ENCODE assay signal across 29 cellular contexts in the genomic region with DNA sequence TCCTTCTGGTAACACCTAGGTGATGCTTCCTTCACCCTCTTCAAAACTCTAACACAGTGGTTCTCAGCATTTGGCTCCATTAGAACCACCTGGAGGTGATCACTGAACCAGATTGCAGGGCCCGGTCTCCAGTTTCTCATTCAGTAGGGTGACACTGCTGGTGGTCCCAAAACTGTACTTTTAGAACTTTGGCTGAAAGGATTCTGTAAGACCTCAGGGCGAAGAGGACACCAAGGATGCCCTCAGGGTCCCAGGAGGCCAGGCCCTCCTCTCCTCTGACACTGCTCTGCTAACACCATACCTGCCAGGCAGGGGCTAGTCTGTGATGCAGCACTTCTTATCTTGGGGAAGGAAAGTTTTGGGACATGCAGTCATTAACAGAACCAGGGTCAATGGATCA. TPM values are rescaled to one million over a fixed set of nuclear protein-coding genes. Genes with fewer than 3 reads are reported as not detected.
"Had no signal": no experiment of that assay in that cellular context is flagged by ENCODE, and none has a peak within 500 bp of the region (broad histone marks: within the 10 kb centered on the region; RNA-seq: fewer than 3 reads in every experiment).

No MANE protein-coding gene starts in this region.

- H3K36me3 ChIP-seq: stomach, suprapubic skin, thoracic aorta, thyroid gland, tibial artery, tibial nerve, transverse colon, upper lobe of left lung, upper lobe of right lung, uterus, vagina had no signal

- H3K27ac ChIP-seq: suprapubic skin, testis, thoracic aorta, thyroid gland, tibial artery, tibial nerve, upper lobe of left lung, upper lobe of right lung, uterus, vagina had no signal

- H3K9me3 Mint-ChIP-seq: stimulated activated effector memory CD8-positive, alpha-beta T cell treated with anti-CD3 and anti-CD28 coated beads, Interleukin-12 subunit alpha, Interleukin-12 subunit beta, amount 100 ng/mL, for 72 hours; stimulated activated memory B cell treated with anti-CD40 and anti-IgM and Interleukin-4, amounts not matched to agents 10 μg/mL and 1 μg/mL and 100 μg/mL, for 72 hours; stimulated activated naive B cell treated with anti-CD40 and anti-IgM and Interleukin-4, amounts not matched to agents 10 μg/mL and 1 μg/mL and 100 μg/mL, for 72 hours; stimulated activated naive CD8-positive, alpha-beta T cell treated with anti-CD3 and anti-CD28 coated beads, Interleukin-15, amount 100 ng/mL, for 72 hours; stimulated activated naive CD8-positive, alpha-beta T cell treated with anti-CD3 and anti-CD28 coated beads, Interleukin-15, Interleukin-2, amounts not matched to agents 100 ng/mL and 50 ng/mL, for 24 hours; type B pancreatic cell had no signal

- H3K4me1 Mint-ChIP-seq: stimulated activated memory B cell treated with anti-CD40 and anti-IgM and Interleukin-4, amounts not matched to agents 10 μg/mL and 1 μg/mL and 100 μg/mL, for 72 hours; stimulated activated naive B cell treated with anti-CD40 and anti-IgM and Interleukin-4, amounts not matched to agents 10 μg/mL and 1 μg/mL and 100 μg/mL, for 72 hours; stimulated activated naive CD8-positive, alpha-beta T cell treated with anti-CD3 and anti-CD28 coated beads, Interleukin-15, amount 100 ng/mL, for 72 hours had no signal

- H3K36me3 Mint-ChIP-seq: stimulated activated effector memory CD8-positive, alpha-beta T cell treated with anti-CD3 and anti-CD28 coated beads, Interleukin-12 subunit alpha, Interleukin-12 subunit beta, amount 100 ng/mL, for 72 hours; stimulated activated memory B cell treated with anti-CD40 and anti-IgM and Interleukin-4, amounts not matched to agents 10 μg/mL and 1 μg/mL and 100 μg/mL, for 72 hours; stimulated activated naive B cell treated with anti-CD40 and anti-IgM and Interleukin-4, amounts not matched to agents 10 μg/mL and 1 μg/mL and 100 μg/mL, for 72 hours; type B pancreatic cell had no signal

- H3K4me1 ChIP-seq: testis, thyroid gland, tibial artery, tibial nerve, transverse colon, upper lobe of left lung, upper lobe of right lung, uterus, vagina had no signal

- ATAC-seq: stimulated activated effector memory CD8-positive, alpha-beta T cell treated with anti-CD3 and anti-CD28 coated beads, Interleukin-12 subunit alpha, Interleukin-12 subunit beta, amount 100 ng/mL, for 72 hours; stimulated activated memory B cell treated with anti-CD40 and anti-IgM and Interleukin-4, amounts not matched to agents 10 μg/mL and 1 μg/mL and 100 μg/mL, for 72 hours; stimulated activated naive B cell treated with anti-CD40 and anti-IgM and Interleukin-4, amounts not matched to agents 10 μg/mL and 1 μg/mL and 100 μg/mL, for 72 hours; stimulated activated naive CD8-positive, alpha-beta T cell treated with anti-CD3 and anti-CD28 coated beads, Interleukin-15, amount 100 ng/mL, for 72 hours; stimulated activated naive CD8-positive, alpha-beta T cell treated with anti-CD3 and anti-CD28 coated beads, Interleukin-15, Interleukin-2, amounts not matched to agents 100 U/mL and 50 U/mL, for 24 hours; upper lobe of right lung had no signal

- H3K27me3 ChIP-seq: stomach, suprapubic skin, testis, thyroid gland, tibial artery, tibial nerve, transverse colon, upper lobe of left lung, upper lobe of right lung, uterus, vagina had no signal

- H3K4me3 Mint-ChIP-seq: stimulated activated effector memory CD8-positive, alpha-beta T cell treated with anti-CD3 and anti-CD28 coated beads, Interleukin-12 subunit alpha, Interleukin-12 subunit beta, amount 100 ng/mL, for 72 hours; stimulated activated memory B cell treated with anti-CD40 and anti-IgM and Interleukin-4, amounts not matched to agents 10 μg/mL and 1 μg/mL and 100 μg/mL, for 72 hours; stimulated activated naive B cell treated with anti-CD40 and anti-IgM and Interleukin-4, amounts not matched to agents 10 μg/mL and 1 μg/mL and 100 μg/mL, for 72 hours; stimulated activated naive CD8-positive, alpha-beta T cell treated with anti-CD3 and anti-CD28 coated beads, Interleukin-15, amount 100 ng/mL, for 72 hours; stimulated activated naive CD8-positive, alpha-beta T cell treated with anti-CD3 and anti-CD28 coated beads, Interleukin-15, Interleukin-2, amounts not matched to agents 100 ng/mL and 50 ng/mL, for 24 hours; type B pancreatic cell had no signal

- H3K27me3 Mint-ChIP-seq: stimulated activated memory B cell treated with anti-CD40 and anti-IgM and Interleukin-4, amounts not matched to agents 10 μg/mL and 1 μg/mL and 100 μg/mL, for 72 hours; stimulated activated naive CD8-positive, alpha-beta T cell treated with anti-CD3 and anti-CD28 coated beads, Interleukin-15, amount 100 ng/mL, for 72 hours; type B pancreatic cell had no signal

- H3K4me3 ChIP-seq: stomach, suprapubic skin, testis, thoracic aorta, thyroid gland, tibial artery, tibial nerve, transverse colon, upper lobe of left lung, upper lobe of right lung, uterus, vagina had no signal

- H3K9me3 ChIP-seq: stomach, suprapubic skin, testis, thoracic aorta, thyroid gland, tibial artery, tibial nerve, transverse colon, upper lobe of left lung, upper lobe of right lung, uterus, vagina had no signal

- DNase-seq: stimulated activated CD4-positive, alpha-beta T cell treated with anti-CD3 and anti-CD28 coated beads, Interleukin-2, amount 100 ng/mL, for 48 hours; stimulated activated CD4-positive, alpha-beta T cell treated with anti-CD3 and anti-CD28 coated beads, Interleukin-4, amount 100 ng/mL, for 1 hour; stimulated activated CD4-positive, alpha-beta T cell treated with anti-CD3 and anti-CD28 coated beads, Interleukin-4, amount 100 ng/mL, for 24 hours; stimulated activated CD4-positive, alpha-beta T cell treated with anti-CD3 and anti-CD28 coated beads, Interleukin-4, amount 100 ng/mL, for 4 hours; stimulated activated CD8-positive, alpha-beta memory T cell treated with anti-CD3 and anti-CD28 coated beads, Interleukin-4, amount 100 ng/mL, for 48 hours; stimulated activated naive B cell treated with anti-CD40 and anti-IgM and Interleukin-4, amounts not matched to agents 10 μg/mL and 1 μg/mL and 100 μg/mL, for 72 hours; stimulated activated naive CD4-positive, alpha-beta T cell; stimulated activated naive CD4-positive, alpha-beta T cell treated with Interleukin-2 at 50 U/mL for 16 hours; stimulated activated naive CD8-positive, alpha-beta T cell treated with anti-CD3 and anti-CD28 coated beads, Interleukin-15, amount 100 ng/mL, for 72 hours; stimulated activated naive CD8-positive, alpha-beta T cell treated with anti-CD3 and anti-CD28 coated beads, Interleukin-15, Interleukin-2, amounts not matched to agents 100 U/mL and 50 U/mL, for 24 hours; stomach; substantia nigra; testis; thyroid gland; tibial artery; transverse colon; trophoblast cell; upper lobe of left lung; upper lobe of right lung; uterus had no signal

- H3K27ac Mint-ChIP-seq: stimulated activated effector memory CD8-positive, alpha-beta T cell treated with anti-CD3 and anti-CD28 coated beads, Interleukin-12 subunit alpha, Interleukin-12 subunit beta, amount 100 ng/mL, for 72 hours; stimulated activated memory B cell treated with anti-CD40 and anti-IgM and Interleukin-4, amounts not matched to agents 10 μg/mL and 1 μg/mL and 100 μg/mL, for 72 hours; stimulated activated naive B cell treated with anti-CD40 and anti-IgM and Interleukin-4, amounts not matched to agents 10 μg/mL and 1 μg/mL and 100 μg/mL, for 72 hours; stimulated activated naive CD8-positive, alpha-beta T cell treated with anti-CD3 and anti-CD28 coated beads, Interleukin-15, amount 100 ng/mL, for 72 hours; stimulated activated naive CD8-positive, alpha-beta T cell treated with anti-CD3 and anti-CD28 coated beads, Interleukin-15, Interleukin-2, amounts not matched to agents 100 ng/mL and 50 ng/mL, for 24 hours; type B pancreatic cell had no signal

RNA-seq across cellular contexts. Expression of a gene that starts 9.0 kb away (rescaled TPM):
- total RNA-seq: subcutaneous adipose tissue, thoracic aorta, upper lobe of right lung, vagina had no signal
